In the genomic region with DNA sequence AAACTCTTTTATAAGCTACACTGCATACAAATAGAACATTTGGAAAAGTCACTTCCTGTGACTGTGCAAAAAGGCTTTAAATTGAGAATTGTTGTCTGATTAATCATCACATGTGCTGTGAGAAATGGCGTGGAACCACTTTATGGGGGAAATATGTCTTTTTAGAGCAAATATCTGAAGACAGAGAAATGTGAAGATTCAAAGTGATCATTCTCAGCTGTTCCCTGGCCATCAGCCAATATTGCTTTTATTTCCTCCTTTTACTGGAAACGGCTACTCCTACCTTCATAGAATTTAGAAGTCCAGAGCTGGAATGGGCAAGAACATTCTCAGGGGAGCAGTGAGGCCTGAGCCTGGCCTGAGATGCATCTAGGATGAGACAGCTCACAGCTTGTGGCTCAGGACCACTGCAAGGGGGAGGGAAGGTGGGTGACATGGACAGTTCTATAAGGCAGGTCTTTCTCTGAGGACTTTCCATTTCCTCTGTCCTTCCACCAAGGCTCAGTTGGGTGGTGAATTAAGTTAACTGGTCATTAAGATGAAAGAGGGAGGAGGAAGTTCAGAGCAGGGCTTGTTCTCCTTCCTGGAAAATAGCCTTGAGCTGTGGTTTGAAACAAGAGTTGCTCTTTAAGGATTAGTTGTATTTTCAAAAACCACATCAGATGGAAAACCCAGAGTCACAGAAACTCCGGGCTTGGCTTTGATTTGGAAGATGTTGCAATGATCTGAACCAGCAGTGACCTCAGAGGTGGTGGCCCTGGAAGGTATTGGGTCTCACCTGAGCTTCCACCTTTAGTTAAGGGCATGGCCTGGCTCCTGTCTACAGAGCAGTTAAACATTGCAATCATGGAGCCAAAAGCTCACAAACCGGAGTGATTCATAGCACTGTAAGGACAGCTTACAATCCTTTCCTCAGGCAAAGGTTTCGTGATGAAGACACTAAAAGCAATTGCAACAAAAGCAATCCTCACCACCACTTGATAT, we compare ENCODE assay signal across 8 cellular contexts.
DNase-seq lines count a peak whose midpoint lies in the region; ATAC-seq, FAIRE-seq and TF ChIP-seq lines count a peak whose summit lies in the region.

No MANE protein-coding gene starts in this region.

- FAIRE-seq in pancreas (lab: Jason Lieb, UNC), result no peak
- FAIRE-seq in D721Med (lab: Jason Lieb, UNC), result no peak

- no peak for DNase-seq in CD14-positive monocyte (ENCODE audit: low spot score)
- peak in 1 of 2 experiments; percentile 96 for DNase-seq in PC-9
- no peak for DNase-seq in pancreas
- DNase-seq in D721Med (ENCODE audit: insufficient read length, low spot score), result no peak
- no peak for DNase-seq in head of caudate nucleus
- DNase-seq in activated CD4-positive, alpha-beta T cell treated with anti-CD3 and anti-CD28 coated beads for 1 hour, result no peak

- peaks cover 69% of the 10 kb centered on the region for H3K4me1 Mint-ChIP-seq in CD14-positive monocyte

- peaks cover 0 to 2% (median 0%) of the 10 kb centered on the region in 7 donors for H3K9me3 Mint-ChIP-seq in CD14-positive monocyte

- H3K4me3 ChIP-seq in PC-9, result no peak overlapping the region
- H3K4me3 ChIP-seq in esophagus (ENCODE audit: low read depth in 1 of 2, low read length in 2 of 2), result no peak overlapping the region
- no peak overlapping the region for H3K4me3 ChIP-seq in pancreas

- no peaks in the 10 kb centered on the region for H3K36me3 Mint-ChIP-seq in CD14-positive monocyte

- ATAC-seq in pancreas (peak in 3 of 4 donors; percentile 33 to 63 (median 58)), GM19035 (IDR thresholded peaks at IDR 0.05; ENCODE audit: unreplicated experiment) (no peak)

- H3K9me2 ChIP-seq in PC-9 (ENCODE audit: insufficient read depth), result no peaks in the 10 kb centered on the region

- CTCF ChIA-PET in PC-9 (lab: Charles Lee), result no interaction called here

- peak overlapping the region; percentile 92 for H3K27ac ChIP-seq in PC-9
- H3K27ac ChIP-seq in esophagus (ENCODE audit: low read depth in 2 of 2, low read length in 1 of 2), result peak overlapping the region; percentile 73 to 74
- peak overlapping the region in 2 of 4 donors; percentile 62 to 70 for H3K27ac ChIP-seq in pancreas

- H4K20me1 ChIP-seq in PC-9 (ENCODE audit: insufficient read depth), result no peaks in the 10 kb centered on the region

- no TSS peak for BruUV-seq in PC-9 (replicated peaks; lab: Mats Ljungman, UMichigan)

- intact Hi-C loops in CD14-positive monocyte (cut with micrococcal nuclease) (loop anchor here in 1 of 2 donors (10.0 kb wide), 1 partner anchor 53 kb away; no protein-coding TSS in a partner anchor), PC-9 (cut with micrococcal nuclease; ENCODE audit: unreplicated experiment) (no loop called here), pancreas (cut with DNase I) (no loop called here), head of caudate nucleus (cut with DNase I) (no loop called here)

- WGBS in esophagus, 2 donors, result 31 to 43% methylated on average over 5 of the region's 5 CpGs
- 68 to 70% methylated on average over 5 of the region's 5 CpGs for WGBS in pancreas, 2 donors

- TF ChIP-seq CTCF in CD14-positive monocyte (IDR thresholded peaks at IDR 0.05), result no peak
- no peak for TF ChIP-seq CTCF in PC-9 (conservative IDR thresholded peaks at IDR 0.05)
- TF ChIP-seq CTCF in pancreas (IDR thresholded peaks at IDR 0.05), result no peak
- no peak for TF ChIP-seq CTCF in D721Med (IDR thresholded peaks at IDR 0.05; ENCODE audit: insufficient read depth, missing control alignments)

- POLR2A ChIA-PET in PC-9 (lab: Charles Lee; ENCODE audit: unreplicated experiment), result no interaction called here

- H3K4me2 ChIP-seq in PC-9, result peak overlapping the region; percentile 57

- H3K27me3 Mint-ChIP-seq in CD14-positive monocyte (ENCODE audit: low read depth in 3 of 3), result peaks cover 0 to 2% (median 2%) of the 10 kb centered on the region in 3 donors

- no peaks in the 10 kb centered on the region for H3K79me2 ChIP-seq in PC-9 (ENCODE audit: low read depth)

- peak overlapping the region; percentile 39 for H2AFZ ChIP-seq in PC-9

- peaks cover 35% of the 10 kb centered on the region for H3K4me1 ChIP-seq in PC-9 (replicated peaks; ENCODE audit: insufficient read depth)
- peaks cover 0 to 6% of the 10 kb centered on the region in 2 donors for H3K4me1 ChIP-seq in esophagus (ENCODE audit: control insufficient read depth in 2 of 2, insufficient read depth in 2 of 2, low read length in 1 of 2)
- H3K4me1 ChIP-seq in pancreas, result peaks cover 0 to 11% (median 0%) of the 10 kb centered on the region in 3 donors

- peak overlapping the region; percentile 94 to 99 (median 98) for H3K27ac Mint-ChIP-seq in CD14-positive monocyte

- H3K36me3 ChIP-seq in PC-9 (ENCODE audit: low read depth) (no peaks in the 10 kb centered on the region), esophagus (ENCODE audit: control insufficient read depth in 2 of 2, insufficient read depth in 2 of 2, low read length in 1 of 2) (no peaks in the 10 kb centered on the region), pancreas (no peaks in the 10 kb centered on the region)

- H3K27me3 ChIP-seq in PC-9 (ENCODE audit: insufficient read depth, low read depth), result no peaks in the 10 kb centered on the region
- H3K27me3 ChIP-seq in esophagus (ENCODE audit: control insufficient read depth in 1 of 2, insufficient read depth in 2 of 2, low read length in 2 of 2), result no peaks in the 10 kb centered on the region
- H3K27me3 ChIP-seq in pancreas, result no peaks in the 10 kb centered on the region

- peak overlapping the region; percentile 16 to 81 for H3K4me3 Mint-ChIP-seq in CD14-positive monocyte

- H3K9me3 ChIP-seq in PC-9 (ENCODE audit: insufficient read depth, low read depth) (no peaks in the 10 kb centered on the region), esophagus (ENCODE audit: control insufficient read depth in 2 of 2, insufficient read depth in 1 of 2, low read depth in 1 of 2, low read length in 1 of 2) (no peaks in the 10 kb centered on the region), pancreas (no peaks in the 10 kb centered on the region)

- H3F3A ChIP-seq in PC-9 (ENCODE audit: insufficient read depth, low read depth), result peaks cover 26% of the 10 kb centered on the region
